Comparison of ENCODE assay signal across 11 cellular contexts in the genomic region with DNA sequence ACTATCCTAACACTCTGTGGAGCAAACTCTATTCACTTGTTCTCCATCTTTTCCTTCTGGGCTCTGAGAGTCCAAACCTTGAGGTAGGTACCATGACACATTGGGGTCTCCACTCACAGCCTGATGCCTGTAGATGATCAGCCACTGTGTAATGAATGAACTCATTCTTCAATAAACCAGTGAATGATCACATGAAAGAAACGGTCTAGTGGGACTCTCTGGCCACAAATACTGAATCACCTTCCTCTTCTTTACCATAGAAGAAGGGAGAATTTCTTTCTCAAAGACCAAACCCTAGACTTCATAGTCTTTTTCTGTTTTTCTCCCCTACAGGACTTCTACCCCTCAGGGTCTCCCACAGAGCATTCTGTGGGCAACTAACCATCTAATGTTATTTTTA. TPM values are rescaled to one million over a fixed set of nuclear protein-coding genes. Genes with fewer than 3 reads are reported as not detected.
DNase-seq lines count a peak whose midpoint lies in the region; ATAC-seq, FAIRE-seq and TF ChIP-seq lines count a peak whose summit lies in the region.
"Had no signal": no experiment of that assay in that cellular context is flagged by ENCODE, and none has a peak within 500 bp of the region (broad histone marks: within the 10 kb centered on the region; RNA-seq: fewer than 3 reads in every experiment).

No MANE protein-coding gene starts in this region.

- peaks cover 11 to 21% of the 10 kb centered on the region in 2 donors for H3K4me1 Mint-ChIP-seq in immature natural killer cell

- H3K27me3 Mint-ChIP-seq in immature natural killer cell (ENCODE audit: low read depth in 3 of 3), result peaks cover 0 to 2% (median 0%) of the 10 kb centered on the region in 3 donors
- H3K27me3 Mint-ChIP-seq: T-cell had no signal

- H3K9me3 Mint-ChIP-seq in immature natural killer cell, result peaks cover 11 to 25% (median 21%) of the 10 kb centered on the region in 6 donors

- TF ChIP-seq POLR2A in GM18505 (IDR thresholded peaks at IDR 0.05; ENCODE audit: borderline replicate concordance, extremely low read depth, insufficient read depth, insufficient read length), result no peak

- peaks cover 10 to 13% (median 11%) of the 10 kb centered on the region in 3 donors for H3K36me3 Mint-ChIP-seq in immature natural killer cell

- no peak for FAIRE-seq in HTR-8/SVneo (lab: Jason Lieb, UNC)

- DNase-seq in M059J (ENCODE audit: low read depth) (peak; percentile 50), immature natural killer cell (no peak), NCI-H510A treated with DMSO at 0.1 percent for 48 hours (lab: John Stamatoyannopoulos, UW) (no peak), HTR-8/SVneo (ENCODE audit: insufficient read length, low spot score) (no peak), NCI-H82 treated with DMSO at 0.1 percent for 48 hours (lab: John Stamatoyannopoulos, UW; ENCODE audit: unreplicated experiment) (no peak)
- DNase-seq: caudate nucleus, Karpas-422, T-cell had no signal

- peak overlapping the region in 2 of 5 donors; percentile 44 to 57 for H3K4me3 Mint-ChIP-seq in immature natural killer cell
- H3K4me3 Mint-ChIP-seq: T-cell had no signal

- peak overlapping the region in 5 of 6 donors; percentile 1 to 72 (median 31) for H3K27ac Mint-ChIP-seq in immature natural killer cell
- H3K27ac Mint-ChIP-seq: T-cell had no signal

- peak; percentile 47 for ATAC-seq in GM18909 (IDR thresholded peaks at IDR 0.05; ENCODE audit: poor library complexity, unreplicated experiment)
- ATAC-seq in HG02588 (IDR thresholded peaks at IDR 0.05; ENCODE audit: unreplicated experiment), result peak; percentile 37
- ATAC-seq in GM18505 (IDR thresholded peaks at IDR 0.05; ENCODE audit: unreplicated experiment), result no peak

RNA-seq across cellular contexts. Expression of a gene that starts 20.5 kb away (rescaled TPM):
- total RNA-seq in M059J (2014; rRNA removed; shearing (Covaris generic)), result 34.6 and 60.5 TPM in 2 replicates
- polyA plus RNA-seq in immature natural killer cell, result 10 to 100 TPM; 26.9 to 70.6 (median 33.1) TPM
